Comparison of ENCODE assay signal across 1 cellular context in genomic region chr6:144364208-144364718, GRCh38.
TF ChIP-seq lines count a peak whose summit lies in the region.

No MANE protein-coding gene starts in this region.

TF ChIP-seq in SK-N-SH, 30 proteins besides CTCF, POLR2A, EP300 and RAD21 (continued from another document):
- TF ChIP-seq ZBTB33 (IDR thresholded peaks at IDR 0.05; ENCODE audit: borderline replicate concordance, low read depth): no peak
- TF ChIP-seq TEAD4 (IDR thresholded peaks at IDR 0.05; ENCODE audit: borderline replicate concordance, insufficient read depth): no peak
- TF ChIP-seq IRF3 (IDR thresholded peaks at IDR 0.05; ENCODE audit: low read depth, low read length): no peak
